Comparison of ENCODE assay signal across 3 cellular contexts in genomic region chr12:105335856-105336255, GRCh38.
A peak's percentile ranks its signal among the peaks of the same experiment; 100 is the strongest.
TF ChIP-seq lines count a peak whose summit lies in the region.

No MANE protein-coding gene starts in this region.

TF ChIP-seq in SK-N-SH, 30 proteins besides CTCF, POLR2A, EP300 and RAD21 (continued from another document and continues in another):
- TF ChIP-seq USF1 (IDR thresholded peaks at IDR 0.05; ENCODE audit: borderline replicate concordance, low read depth): no peak
- TF ChIP-seq MEF2A (IDR thresholded peaks at IDR 0.05; ENCODE audit: borderline replicate concordance, low read depth): no peak
- TF ChIP-seq SMC3 (IDR thresholded peaks at IDR 0.05; ENCODE audit: low read depth, low read length): no peak
- no peak for TF ChIP-seq RXRA (IDR thresholded peaks at IDR 0.05; ENCODE audit: borderline replicate concordance, low read depth)
- no peak for TF ChIP-seq TAF1 (IDR thresholded peaks at IDR 0.05; ENCODE audit: borderline replicate concordance, low read depth, low read length)
- TF ChIP-seq MXI1 (IDR thresholded peaks at IDR 0.05; ENCODE audit: low read depth, low read length): no peak
- no peak for TF ChIP-seq REST (IDR thresholded peaks at IDR 0.05; ENCODE audit: low read depth, low read length)
- TF ChIP-seq TCF12 (IDR thresholded peaks at IDR 0.05): no peak
- no peak for TF ChIP-seq JUND (IDR thresholded peaks at IDR 0.05)
- no peak for TF ChIP-seq NRF1 (IDR thresholded peaks at IDR 0.05; ENCODE audit: low read depth, low read length)
- TF ChIP-seq ZBTB33 (IDR thresholded peaks at IDR 0.05; ENCODE audit: borderline replicate concordance, low read depth): no peak
- no peak for TF ChIP-seq FOSL2 (IDR thresholded peaks at IDR 0.05; ENCODE audit: borderline replicate concordance, low read depth)

TF ChIP-seq in SK-N-SH treated with all-trans-retinoic acid at 6 μM for 48 hours, 23 proteins besides CTCF, POLR2A, EP300 and RAD21:
- TF ChIP-seq CSRNP3 (CRISPR knock-in tag; IDR thresholded peaks at IDR 0.05) (no peak), POU6F1 (CRISPR knock-in tag; IDR thresholded peaks at IDR 0.05; ENCODE audit: borderline replicate concordance, low read depth) (no peak), ZC3H10 (CRISPR knock-in tag; IDR thresholded peaks at IDR 0.05) (no peak), CREB5 (CRISPR knock-in tag; IDR thresholded peaks at IDR 0.05; ENCODE audit: low read depth) (no peak), ARNTL (CRISPR knock-in tag; IDR thresholded peaks at IDR 0.05; ENCODE audit: borderline replicate concordance, low read depth) (no peak), ZNF8 (CRISPR knock-in tag; IDR thresholded peaks at IDR 0.05) (no peak), PPARA (CRISPR knock-in tag; IDR thresholded peaks at IDR 0.05; ENCODE audit: borderline replicate concordance) (no peak), ZFP30 (CRISPR knock-in tag; IDR thresholded peaks at IDR 0.05) (no peak), ZNF70 (CRISPR knock-in tag; IDR thresholded peaks at IDR 0.05) (no peak), TCF4 (CRISPR knock-in tag; IDR thresholded peaks at IDR 0.05; ENCODE audit: borderline replicate concordance) (no peak), OSR1 (CRISPR knock-in tag; IDR thresholded peaks at IDR 0.05) (no peak), ZFP3 (CRISPR knock-in tag; IDR thresholded peaks at IDR 0.05) (no peak), BACH2 (CRISPR knock-in tag; IDR thresholded peaks at IDR 0.05; ENCODE audit: borderline replicate concordance) (no peak), RARB (CRISPR knock-in tag; IDR thresholded peaks at IDR 0.05) (no peak), GLIS3 (CRISPR knock-in tag; IDR thresholded peaks at IDR 0.05) (no peak)

TF ChIP-seq in GM12878, 131 proteins besides CTCF, POLR2A, EP300 and RAD21 (continued from another document):
- TF ChIP-seq RELB (IDR thresholded peaks at IDR 0.05; ENCODE audit: low read depth) (peak; percentile 25; the same call in 1 of the 2 replicates), IKZF1 (conservative IDR thresholded peaks at IDR 0.05) (peak; percentile 38; the same call in 1 of the 2 replicates), CEBPZ (IDR thresholded peaks at IDR 0.05; ENCODE audit: low read depth, low read length) (no peak), FOXK2 (IDR thresholded peaks at IDR 0.05) (no peak), BHLHE40 (IDR thresholded peaks at IDR 0.05; ENCODE audit: borderline replicate concordance in 1 of 2, low read depth in 2 of 2, low read length in 1 of 2) (no peak), RUNX3 (IDR thresholded peaks at IDR 0.05; ENCODE audit: low read length) (no peak), NR2F1 (conservative IDR thresholded peaks at IDR 0.05) (no peak)
